9 cellular contexts compared by ENCODE assay signal in genomic region chr20:760751-761417, GRCh38. TPM values are rescaled to one million over a fixed set of nuclear protein-coding genes. Genes with fewer than 3 reads are reported as not detected.
DNase-seq lines count a peak whose midpoint lies in the region; ATAC-seq and TF ChIP-seq lines count a peak whose summit lies in the region.
"Had no signal": no experiment of that assay in that cellular context is flagged by ENCODE, and none has a peak within 500 bp of the region (broad histone marks: within the 10 kb centered on the region; RNA-seq: fewer than 3 reads in every experiment).

No MANE protein-coding gene starts in this region.

- H2BK120ac ChIP-seq in mesenchymal stem cell (ENCODE audit: low read depth, low read length), result no peak overlapping the region

- H4K8ac ChIP-seq in mesenchymal stem cell (ENCODE audit: low read length), result no peak overlapping the region

- no peak overlapping the region for H4K91ac ChIP-seq in mesenchymal stem cell (ENCODE audit: low read length)

- no peak overlapping the region for H2BK12ac ChIP-seq in mesenchymal stem cell (ENCODE audit: low read length in 2 of 2)

- no peak overlapping the region for H3K4me3 Mint-ChIP-seq in neural crest cell

- no peaks in the 10 kb centered on the region for H3K4me1 Mint-ChIP-seq in neural crest cell

- H3K27ac Mint-ChIP-seq in neural crest cell (ENCODE audit: unreplicated experiment), result no peak overlapping the region

- no peaks in the 10 kb centered on the region for H3K36me3 ChIP-seq in mesenchymal stem cell (ENCODE audit: control insufficient read depth in 1 of 2, insufficient read depth in 2 of 2, low read depth in 1 of 2, low read length in 2 of 2)

- H3K27me3 ChIP-seq in mesenchymal stem cell (ENCODE audit: control insufficient read depth in 1 of 2, insufficient read depth in 1 of 2, low read length in 2 of 2), result peaks cover 15 to 74% of the 10 kb centered on the region in 2 experiments

- H3K9me3 Mint-ChIP-seq in neural crest cell, result no peaks in the 10 kb centered on the region

- H3K4ac ChIP-seq in mesenchymal stem cell (ENCODE audit: low read depth in 1 of 2, low read length in 2 of 2), result no peak overlapping the region

- POLR2A ChIA-PET in RWPE1 (lab: Yijun Ruan, JAX; ENCODE audit: low non-redundant PET), result no interaction called here

- no peak overlapping the region for H3K23ac ChIP-seq in mesenchymal stem cell (ENCODE audit: low read length in 2 of 2)

- no peak overlapping the region for H2BK5ac ChIP-seq in mesenchymal stem cell (ENCODE audit: low read depth, low read length, poor library complexity, severe bottlenecking)

- H2BK15ac ChIP-seq in mesenchymal stem cell (ENCODE audit: low read depth, poor library complexity, severe bottlenecking), result no peak overlapping the region

- peak; percentile 65 for DNase-seq in GM12865 (ENCODE audit: low read depth)
- peak; percentile 42 for DNase-seq in RWPE1 (ENCODE audit: low spot score)
- DNase-seq in ecto neural progenitor cell (ENCODE audit: low spot score), result peak; percentile 83
- DNase-seq in neural crest cell (ENCODE audit: low read depth, low spot score), result peak; percentile 51
- no peak for DNase-seq in mesenchymal stem cell
- no peak for DNase-seq in cortex of kidney (lab: John Stamatoyannopoulos, UW)

- no peak overlapping the region for H3K4me3 ChIP-seq in GM12865 (ENCODE audit: low read depth, low read length)
- no peak overlapping the region for H3K4me3 ChIP-seq in mesenchymal stem cell (ENCODE audit: insufficient read depth in 1 of 2, low read depth in 1 of 2, low read length in 2 of 2)

- H3K27ac ChIP-seq in RWPE1 (no peak overlapping the region), mesenchymal stem cell (ENCODE audit: low read length, poor library complexity, severe bottlenecking) (no peak overlapping the region)

- no peaks in the 10 kb centered on the region for H3K9me3 ChIP-seq in mesenchymal stem cell (ENCODE audit: control insufficient read depth, low read length)

- peaks cover 4% of the 10 kb centered on the region for H3K4me1 ChIP-seq in mesenchymal stem cell (ENCODE audit: control insufficient read depth, insufficient read depth, low read depth, low read length)

- CTCF ChIA-PET in RWPE1 (lab: Yijun Ruan, JAX), result interaction anchor here (0.5 to 1.4 kb wide), 10 partner anchors 8 to 78 kb away, joined by 3 to 7 read pairs (median 4); partner anchors contain the start of gene SLC52A3

- H3K36me3 Mint-ChIP-seq in neural crest cell (ENCODE audit: low read depth), result no peaks in the 10 kb centered on the region

- H3K4me2 ChIP-seq in mesenchymal stem cell (ENCODE audit: low read length, poor library complexity, severe bottlenecking), result no peak overlapping the region

- no peak for ATAC-seq in GM18517 (IDR thresholded peaks at IDR 0.05; ENCODE audit: unreplicated experiment)
- ATAC-seq in GM19351 (IDR thresholded peaks at IDR 0.05; ENCODE audit: unreplicated experiment), result no peak

- no peak overlapping the region for H3K18ac ChIP-seq in mesenchymal stem cell (ENCODE audit: low read depth in 1 of 2, low read length in 2 of 2)

- no peak overlapping the region for H2AFZ ChIP-seq in mesenchymal stem cell (ENCODE audit: low read depth, low read length)

- H2AK5ac ChIP-seq in mesenchymal stem cell (ENCODE audit: low read length, severe bottlenecking), result no peak overlapping the region

- 25% methylated on average over 44 of the region's 44 CpGs for WGBS in mesenchymal stem cell

- TF ChIP-seq CTCF in GM12865 (IDR thresholded peaks at IDR 0.05; ENCODE audit: insufficient read depth, low read depth, low read length, missing control alignments) (peak; percentile 89), RWPE1 (conservative IDR thresholded peaks at IDR 0.05; ENCODE audit: low read depth) (peak; percentile 78), neural crest cell (conservative IDR thresholded peaks at IDR 0.05) (peak; percentile 91)

- no peak overlapping the region for H3K9ac ChIP-seq in mesenchymal stem cell (ENCODE audit: low read length)

- peaks cover 61% of the 10 kb centered on the region for H3K27me3 Mint-ChIP-seq in neural crest cell (ENCODE audit: low read depth)

- H3K14ac ChIP-seq in mesenchymal stem cell (ENCODE audit: low read length in 2 of 2), result no peak overlapping the region

- no peaks in the 10 kb centered on the region for H3K79me1 ChIP-seq in mesenchymal stem cell (replicated peaks; ENCODE audit: low read length, poor library complexity, severe bottlenecking)

RNA-seq across cellular contexts. Expression of gene SLC52A3, which starts 7.4 kb away (rescaled TPM):
- total RNA-seq in neural crest cell, result not detected in 2 replicates
- not detected for polyA plus RNA-seq in mesenchymal stem cell (2013, experiment 1 of 2)
- polyA plus RNA-seq in mesenchymal stem cell (2013, experiment 2 of 2), result not detected
- total RNA-seq: T-helper 1 cell treated with Interleukin-12 subunit alpha and Interleukin-12 subunit beta and Interleukin-4 antibody, amounts not matched to agents 30 ng/mL and 1 ng/mL, for 36 hours had no signal

Comparison
In these comparisons a context has a peak if more than half of its experiments do, and no peak if none do; other contexts are left out.
1. DNase-seq: peak in GM12865 (single experiment), RWPE1 (single experiment), ecto neural progenitor cell (single experiment) and neural crest cell (single experiment); none in mesenchymal stem cell (single experiment) and cortex of kidney (single experiment).
2. Peak in every context shown above with its lines, with median percentiles within 50 percentile points of each other: CTCF ChIP-seq.